28 cellular contexts compared by ENCODE assay signal in the genomic region with DNA sequence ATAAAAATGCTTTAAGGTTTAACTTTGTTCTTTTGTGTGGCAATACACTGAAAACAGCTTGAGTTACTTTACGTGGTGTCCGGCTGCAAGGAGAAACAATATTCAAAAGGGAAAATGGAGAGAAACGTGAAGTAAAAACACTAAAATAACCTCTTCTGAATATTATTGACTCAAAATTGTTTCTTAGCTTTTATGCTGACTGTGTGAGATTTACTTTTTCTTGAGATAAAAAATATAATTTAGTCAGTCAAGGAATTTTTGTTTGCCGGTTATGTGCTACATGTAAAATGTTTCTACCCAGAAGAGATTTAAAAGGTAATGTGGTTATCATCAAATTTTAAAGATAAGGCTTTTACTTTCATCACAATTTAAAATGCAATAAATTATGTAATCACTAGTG.
"Had no signal": no experiment of that assay in that cellular context is flagged by ENCODE, and none has a peak within 500 bp of the region (broad histone marks: within the 10 kb centered on the region; RNA-seq: fewer than 3 reads in every experiment).

No MANE protein-coding gene starts in this region.

- H3K27ac ChIP-seq: neural progenitor cell, ovary, parathyroid adenoma, psoas muscle, skin epidermis, spleen, suprapubic skin, testis, tibial artery, transverse colon, upper lobe of right lung, uterus had no signal

- ATAC-seq: natural killer cell; psoas muscle; right cardiac atrium; sciatic nerve; stimulated activated memory B cell treated with anti-CD40 and anti-IgM and Interleukin-4, amounts not matched to agents 10 μg/mL and 1 μg/mL and 100 μg/mL, for 72 hours; stimulated activated naive CD8-positive, alpha-beta T cell treated with anti-CD3 and anti-CD28 coated beads, Interleukin-15, amount 100 ng/mL, for 72 hours; stimulated activated naive CD8-positive, alpha-beta T cell treated with anti-CD3 and anti-CD28 coated beads, Interleukin-15, Interleukin-2, amounts not matched to agents 100 U/mL and 50 U/mL, for 24 hours; upper lobe of right lung had no signal

- DNase-seq: natural killer cell; occipital lobe; ovary; posterior cingulate gyrus; psoas muscle; right cardiac atrium; spleen; stimulated activated CD4-positive, alpha-beta T cell treated with anti-CD3 and anti-CD28 coated beads, Interleukin-12 subunit alpha, Interleukin-12 subunit beta, amount 100 ng/mL, for 4 hours; stimulated activated CD4-positive, alpha-beta T cell treated with anti-CD3 and anti-CD28 coated beads, Interleukin-1b, Interleukin-23, amount 100 ng/mL, for 48 hours; stimulated activated CD4-positive, alpha-beta T cell treated with anti-CD3 and anti-CD28 coated beads, Interleukin-4, amount 100 ng/mL, for 1 hour; stimulated activated CD4-positive, alpha-beta T cell treated with anti-CD3 and anti-CD28 coated beads, Interleukin-4, amount 100 ng/mL, for 4 hours; stimulated activated CD8-positive, alpha-beta memory T cell treated with anti-CD3 and anti-CD28 coated beads, Interleukin-4, amount 100 ng/mL, for 48 hours; stimulated activated naive CD4-positive, alpha-beta T cell; stimulated activated naive CD8-positive, alpha-beta T cell treated with anti-CD3 and anti-CD28 coated beads, Interleukin-15, amount 100 ng/mL, for 72 hours; stimulated activated naive CD8-positive, alpha-beta T cell treated with anti-CD3 and anti-CD28 coated beads, Interleukin-15, Interleukin-2, amounts not matched to agents 100 U/mL and 50 U/mL, for 24 hours; substantia nigra; testis; tibial artery; transverse colon; upper lobe of right lung; uterus had no signal

- H3K79me2 ChIP-seq: parathyroid adenoma had no signal

- H3K4me3 ChIP-seq: neural progenitor cell, ovary, psoas muscle, skin epidermis, smooth muscle cell, spleen, suprapubic skin, testis, tibial artery, transverse colon, upper lobe of right lung, uterus had no signal

- H3K9ac ChIP-seq: neural progenitor cell, parathyroid adenoma had no signal

- H2AFZ ChIP-seq: neural progenitor cell, parathyroid adenoma had no signal

- H3K27me3 ChIP-seq: neural progenitor cell, ovary, spleen, suprapubic skin, testis, tibial artery, transverse colon, upper lobe of right lung, uterus had no signal

- H3K9me3 ChIP-seq: ovary, psoas muscle, suprapubic skin, testis, tibial artery, transverse colon, upper lobe of right lung, uterus had no signal

- H3K4me1 ChIP-seq: neural progenitor cell, parathyroid adenoma, psoas muscle, spleen, suprapubic skin, testis, tibial artery, transverse colon, upper lobe of right lung, uterus had no signal

- H3K36me3 ChIP-seq: neural progenitor cell, ovary, spleen, suprapubic skin, tibial artery, transverse colon, upper lobe of right lung, uterus had no signal

- H3K4me2 ChIP-seq: neural progenitor cell, smooth muscle cell had no signal
